Comparison of ENCODE assay signal across 1 cellular context in genomic region chr11:32982626-32983025, GRCh38.
TF ChIP-seq lines count a peak whose summit lies in the region.

No MANE protein-coding gene starts in this region.

TF ChIP-seq in GM23338, 12 proteins besides CTCF, POLR2A, EP300 and RAD21 (continued from another document):
- TF ChIP-seq ZNF462 (CRISPR knock-in tag; IDR thresholded peaks at IDR 0.05) (no peak), STAT1 (IDR thresholded peaks at IDR 0.05; ENCODE audit: unreplicated experiment) (no peak), ZNF114 (CRISPR knock-in tag; IDR thresholded peaks at IDR 0.05) (no peak), EZH2 (IDR thresholded peaks at IDR 0.05; ENCODE audit: low read depth, unreplicated experiment) (no peak), ETS1 (IDR thresholded peaks at IDR 0.05) (no peak), NANOG (IDR thresholded peaks at IDR 0.05; ENCODE audit: borderline replicate concordance) (no peak), CREB1 (CRISPR knock-in tag; IDR thresholded peaks at IDR 0.05; ENCODE audit: low read depth) (no peak), REST (IDR thresholded peaks at IDR 0.05; ENCODE audit: unreplicated experiment) (no peak), JUNB (IDR thresholded peaks at IDR 0.05; ENCODE audit: unreplicated experiment) (no peak), EZH2phosphoT487 (IDR thresholded peaks at IDR 0.05; ENCODE audit: unreplicated experiment) (no peak), POLR2AphosphoS5 (IDR thresholded peaks at IDR 0.05; ENCODE audit: low read depth) (no peak)
